14 cellular contexts compared by ENCODE assay signal in genomic region chr10:96584035-96584434, GRCh38. TPM values are rescaled to one million over a fixed set of nuclear protein-coding genes. Genes with fewer than 3 reads are reported as not detected.
DNase-seq lines count a peak whose midpoint lies in the region; ATAC-seq, FAIRE-seq and TF ChIP-seq lines count a peak whose summit lies in the region.
"Had no signal": no experiment of that assay in that cellular context is flagged by ENCODE, and none has a peak within 500 bp of the region (broad histone marks: within the 10 kb centered on the region; RNA-seq: fewer than 3 reads in every experiment).

No MANE protein-coding gene starts in this region.

- 92% methylated on average over 1 of the region's 1 CpG for WGBS in A549 (ENCODE audit: missing lambda C conversion rate)
- 76 to 82% methylated on average over 1 of the region's 1 CpG for WGBS in heart right ventricle, 2 donors

- H3K9me3 Mint-ChIP-seq in Caco-2 (ENCODE audit: unreplicated experiment) (no peaks in the 10 kb centered on the region), glutamatergic neuron (ENCODE audit: unreplicated experiment) (peaks cover 6% of the 10 kb centered on the region)

- no peak for FAIRE-seq in A549 (lab: Jason Lieb, UNC)
- FAIRE-seq: pancreas had no signal

- H3K27me3 Mint-ChIP-seq in Caco-2 (ENCODE audit: insufficient read depth, unreplicated experiment) (no peaks in the 10 kb centered on the region), glutamatergic neuron (ENCODE audit: unreplicated experiment) (peaks cover 2% of the 10 kb centered on the region)

- in situ Hi-C loops in GM13976 (cut with MboI; ENCODE audit: low sequenced_read_pairs, unreplicated experiment), result no loop called here

- H3K4me1 ChIP-seq in A549 (peaks cover 36% of the 10 kb centered on the region), Caco-2 (peaks cover 43% of the 10 kb centered on the region), PC-9 (replicated peaks; ENCODE audit: insufficient read depth) (peaks cover 24% of the 10 kb centered on the region), heart right ventricle (peaks cover 0 to 87% (median 79%) of the 10 kb centered on the region in 9 donors)

- H3K4me1 Mint-ChIP-seq in Caco-2 (ENCODE audit: low read depth, unreplicated experiment) (peaks cover 10% of the 10 kb centered on the region), glutamatergic neuron (ENCODE audit: low read depth, unreplicated experiment) (peaks cover 2% of the 10 kb centered on the region)

- H4K20me1 ChIP-seq in PC-9 (ENCODE audit: insufficient read depth), result peaks cover 59% of the 10 kb centered on the region

- DNase-seq in A549 (ENCODE audit: low read depth in 1 of 2, low spot score in 1 of 2), result no peak
- DNase-seq in Caco-2, result no peak
- DNase-seq in PC-9, result no peak
- DNase-seq in glutamatergic neuron, result no peak
- DNase-seq in heart right ventricle, result no peak
- no peak for DNase-seq in GM13976 (ENCODE audit: low spot score)
- DNase-seq: amniotic stem cell, NCI-H2029, NCI-H774, pancreas, SHP77 treated with DMSO at 0.1 percent for 48 hours had no signal

- CTCF ChIA-PET in A549 (lab: Yijun Ruan, JAX) (no interaction called here), Caco-2 (lab: Charles Lee) (no interaction called here), PC-9 (lab: Charles Lee) (no interaction called here)

- ATAC-seq in A549 (no peak), HG03039 (IDR thresholded peaks at IDR 0.05; ENCODE audit: unreplicated experiment) (no peak), GM19351 (IDR thresholded peaks at IDR 0.05; ENCODE audit: unreplicated experiment) (no peak), heart right ventricle (no peak)
- ATAC-seq: pancreas had no signal

- H3K4me3 Mint-ChIP-seq in Caco-2 (ENCODE audit: unreplicated experiment), result peak overlapping the region; percentile 7
- peak overlapping the region; percentile 5 for H3K4me3 Mint-ChIP-seq in glutamatergic neuron (ENCODE audit: unreplicated experiment)

- H3K27ac Mint-ChIP-seq in Caco-2 (ENCODE audit: unreplicated experiment), result no peak overlapping the region
- H3K27ac Mint-ChIP-seq in glutamatergic neuron (ENCODE audit: unreplicated experiment), result no peak overlapping the region

- peaks cover 75% of the 10 kb centered on the region for H3K79me2 ChIP-seq in PC-9 (ENCODE audit: low read depth)

- intact Hi-C loops in Caco-2 (cut with micrococcal nuclease; ENCODE audit: unreplicated experiment), result no loop called here
- intact Hi-C loops in PC-9 (cut with micrococcal nuclease; ENCODE audit: unreplicated experiment), result no loop called here
- intact Hi-C loops in heart right ventricle (cut with DNase I), result loop anchor here in 2 of 10 donors (10.0 kb wide), 2 partner anchors 69 to 251 kb away; partner anchors contain the start of genes LCOR (in 2 of the 2) and TLL2 (in 1 of the 2)

- H3K36me3 Mint-ChIP-seq in Caco-2 (ENCODE audit: insufficient read depth, unreplicated experiment) (peaks cover 18% of the 10 kb centered on the region), glutamatergic neuron (ENCODE audit: unreplicated experiment) (no peaks in the 10 kb centered on the region)

- no peak overlapping the region for H2AFZ ChIP-seq in PC-9

- no peaks in the 10 kb centered on the region for H3K36me3 ChIP-seq in Caco-2 (ENCODE audit: control insufficient read depth, insufficient read depth, low read length)
- no peaks in the 10 kb centered on the region for H3K36me3 ChIP-seq in PC-9 (ENCODE audit: low read depth)
- no peaks in the 10 kb centered on the region for H3K36me3 ChIP-seq in heart right ventricle
- H3K36me3 ChIP-seq: pancreas had no signal

- TF ChIP-seq POLR2A in A549 (IDR thresholded peaks at IDR 0.05; ENCODE audit: low read length), result no peak

- no peak for TF ChIP-seq RAD21 in A549 (conservative IDR thresholded peaks at IDR 0.05 in 1 of 2, IDR thresholded peaks at IDR 0.05 in 1 of 2)

- no peaks in the 10 kb centered on the region for H3K9me3 ChIP-seq in A549
- no peaks in the 10 kb centered on the region for H3K9me3 ChIP-seq in Caco-2
- H3K9me3 ChIP-seq in PC-9 (ENCODE audit: insufficient read depth, low read depth), result no peaks in the 10 kb centered on the region
- no peaks in the 10 kb centered on the region for H3K9me3 ChIP-seq in heart right ventricle
- H3K9me3 ChIP-seq: pancreas had no signal

- peaks cover 8% of the 10 kb centered on the region; the same call in 1 of the 2 replicates for H3F3A ChIP-seq in PC-9 (ENCODE audit: insufficient read depth, low read depth)

- H3K4me2 ChIP-seq in A549, result peak overlapping the region; percentile 99; the same call in 2 of the 3 replicates
- H3K4me2 ChIP-seq in PC-9, result peak overlapping the region; percentile 97; the same call in 1 of the 2 replicates

- no peaks in the 10 kb centered on the region for H3K27me3 ChIP-seq in Caco-2 (replicated peaks; ENCODE audit: control insufficient read depth, insufficient read depth, low read length)
- no peaks in the 10 kb centered on the region for H3K27me3 ChIP-seq in PC-9 (ENCODE audit: insufficient read depth, low read depth)
- H3K27me3 ChIP-seq in heart right ventricle, result no peaks in the 10 kb centered on the region
- H3K27me3 ChIP-seq: pancreas had no signal

- H3K9me2 ChIP-seq in PC-9 (ENCODE audit: insufficient read depth), result no peaks in the 10 kb centered on the region

- H3K27ac ChIP-seq in A549 (no peak overlapping the region), PC-9 (no peak overlapping the region), heart right ventricle (no peak overlapping the region)

- H3K4me3 ChIP-seq in A549 (no peak overlapping the region), Caco-2 (ENCODE audit: low read depth, low read length) (no peak overlapping the region), PC-9 (no peak overlapping the region), heart right ventricle (no peak overlapping the region)
- H3K4me3 ChIP-seq: lung had no signal

- TF ChIP-seq CTCF in A549 (IDR thresholded peaks at IDR 0.05), result no peak
- TF ChIP-seq CTCF in Caco-2 (IDR thresholded peaks at IDR 0.05; ENCODE audit: insufficient read depth in 1 of 2, low read depth in 1 of 2, low read length in 1 of 2, severe bottlenecking in 1 of 2, unreplicated experiment in 1 of 2), result no peak
- TF ChIP-seq CTCF in PC-9 (conservative IDR thresholded peaks at IDR 0.05), result no peak
- no peak for TF ChIP-seq CTCF in glutamatergic neuron (IDR thresholded peaks at IDR 0.05; ENCODE audit: partially characterized antibody, unreplicated experiment)
- TF ChIP-seq CTCF in heart right ventricle (IDR thresholded peaks at IDR 0.05), result no peak
- no peak for TF ChIP-seq CTCF in GM13976 (IDR thresholded peaks at IDR 0.05; ENCODE audit: borderline replicate concordance, control extremely low read depth, extremely low read depth, insufficient read depth, missing control alignments)

- no TSS peak for BruUV-seq in Caco-2 (replicated peaks; lab: Mats Ljungman, UMichigan)
- BruUV-seq in PC-9 (replicated peaks; lab: Mats Ljungman, UMichigan), result no TSS peak

- POLR2A ChIA-PET in A549 (lab: Yijun Ruan, JAX), result no interaction called here
- POLR2A ChIA-PET in Caco-2 (lab: Charles Lee), result interaction anchor here (0.6 kb wide), 1 partner anchor 8 kb away, joined by 3 read pairs; no protein-coding TSS in a partner anchor
- POLR2A ChIA-PET in PC-9 (lab: Charles Lee; ENCODE audit: unreplicated experiment), result interaction anchor here (0.7 kb wide), 1 partner anchor 1239 kb away, joined by 3 read pairs; no protein-coding TSS in a partner anchor

- no peak for TF ChIP-seq EP300 in A549 (IDR thresholded peaks at IDR 0.05)

TF ChIP-seq in A549, 52 proteins besides CTCF, POLR2A, EP300 and RAD21 (continues in another document):
- no peak for TF ChIP-seq MAFK (IDR thresholded peaks at IDR 0.05; ENCODE audit: partially characterized antibody)
- TF ChIP-seq MYC (IDR thresholded peaks at IDR 0.05; ENCODE audit: borderline replicate concordance, low read length), result no peak
- no peak for TF ChIP-seq ZFP36 (IDR thresholded peaks at IDR 0.05; ENCODE audit: borderline replicate concordance, partially characterized antibody)
- TF ChIP-seq FOSL2 (IDR thresholded peaks at IDR 0.05), result no peak
- TF ChIP-seq FOSL2 (CRISPR knock-in tag; IDR thresholded peaks at IDR 0.05), result no peak
- TF ChIP-seq NPAS2 (CRISPR knock-in tag; IDR thresholded peaks at IDR 0.05; ENCODE audit: borderline replicate concordance), result no peak
- TF ChIP-seq TP53 (CRISPR knock-in tag; IDR thresholded peaks at IDR 0.05), result no peak
- TF ChIP-seq REST (IDR thresholded peaks at IDR 0.05), result no peak
- TF ChIP-seq TFCP2L1 (CRISPR knock-in tag; IDR thresholded peaks at IDR 0.05), result no peak
- no peak for TF ChIP-seq ZNF302 (CRISPR knock-in tag; IDR thresholded peaks at IDR 0.05)

RNA-seq across cellular contexts. Expression of gene TM9SF3, which starts 2.8 kb away (rescaled TPM):
- polyA plus RNA-seq in A549 (2011; rRNA removed), result 78.2 and 138 TPM in 2 replicates
- polyA plus RNA-seq in A549 (2012; cell fraction: cytosol; rRNA removed), result 16.9 and 21.6 TPM in 2 replicates
- polyA plus RNA-seq in A549 (2012; cell fraction: nucleus; rRNA removed), result 16.7 and 37.0 TPM in 2 replicates
- 88.9 to 92.9 TPM (median 92.3 TPM) in 3 replicates for polyA plus RNA-seq in A549 (2017; fragmentation: RNase III; extraction: RNeasy Plus Mini Kit Qiagen cat#74134 plus additional on column Dnase treatment)
- polyA minus RNA-seq in A549 (2011; rRNA and poly(A)+ RNA removed), result 61.0 and 73.1 TPM in 2 replicates
- 176 and 184 TPM in 2 replicates for total RNA-seq in Caco-2 (2022)
- total RNA-seq in PC-9 (2021), result 72.6 and 75.2 TPM in 2 replicates
- total RNA-seq in glutamatergic neuron (ENCODE audit: unreplicated experiment), result 99.1 TPM
- total RNA-seq in heart right ventricle, result 10 to 100 TPM; 50.7 to 83.9 (median 62.4) TPM
- polyA plus RNA-seq in heart right ventricle, result 10 to 100 TPM; 17.5 to 23.2 TPM
